In genomic region chr15:95603802-95604201, GRCh38 we compare ENCODE assay signal across 22 cellular contexts.
DNase-seq lines count a peak whose midpoint lies in the region; ATAC-seq, FAIRE-seq and TF ChIP-seq lines count a peak whose summit lies in the region.
"Had no signal": no experiment of that assay in that cellular context is flagged by ENCODE, and none has a peak within 500 bp of the region (broad histone marks: within the 10 kb centered on the region; RNA-seq: fewer than 3 reads in every experiment).

No MANE protein-coding gene starts in this region.

- H4K91ac ChIP-seq in mesenchymal stem cell (ENCODE audit: low read length) = no peak overlapping the region

- no peak overlapping the region for H2BK5ac ChIP-seq in mesenchymal stem cell (ENCODE audit: low read depth, low read length, poor library complexity, severe bottlenecking)

- H2BK120ac ChIP-seq in mesenchymal stem cell (ENCODE audit: low read depth, low read length) = no peak overlapping the region

- no peak overlapping the region for H2AK5ac ChIP-seq in mesenchymal stem cell (ENCODE audit: low read length, severe bottlenecking)

- H2BK15ac ChIP-seq in mesenchymal stem cell (ENCODE audit: low read depth, poor library complexity, severe bottlenecking) = no peak overlapping the region

- no peaks in the 10 kb centered on the region for H3K27me3 Mint-ChIP-seq in glutamatergic neuron (ENCODE audit: unreplicated experiment)
- H3K27me3 Mint-ChIP-seq: activated naive CD8-positive, alpha-beta T cell treated with anti-CD3 and anti-CD28 coated beads, Interleukin-2, amount 50 U/mL, for 24 hours had no signal

- FAIRE-seq in HepG2 (lab: Jason Lieb, UNC) (no peak), endothelial cell of umbilical vein (lab: Jason Lieb, UNC) (peak; percentile 73)
- FAIRE-seq: bronchial epithelial cell had no signal

- dilution Hi-C loops in endothelial cell of umbilical vein (cut with MboI; ENCODE audit: extremely low pct_ligation_motif_present, low sequenced_read_pairs) (no loop called here), mammary epithelial cell (cut with HindIII; ENCODE audit: low sequenced_read_pairs) (no loop called here)

- ATAC-seq in HepG2 (no peak), HG03460 (IDR thresholded peaks at IDR 0.05; ENCODE audit: unreplicated experiment) (no peak)
- ATAC-seq: activated naive CD8-positive, alpha-beta T cell treated with anti-CD3 and anti-CD28 coated beads, Interleukin-2, amount 50 U/mL, for 24 hours; effector memory CD8-positive, alpha-beta T cell; gastroesophageal sphincter; natural killer cell treated with Interleukin-12 subunit alpha and Interleukin-12 subunit beta and Interleukin-15 and Interleukin-18, amount 100 ng/mL, for 72 hours; stimulated activated naive CD8-positive, alpha-beta T cell treated with anti-CD3 and anti-CD28 coated beads, Interleukin-15, amount 100 ng/mL, for 72 hours had no signal

- H3K9me3 Mint-ChIP-seq in glutamatergic neuron (ENCODE audit: unreplicated experiment) = no peaks in the 10 kb centered on the region
- H3K9me3 Mint-ChIP-seq: activated naive CD8-positive, alpha-beta T cell treated with anti-CD3 and anti-CD28 coated beads, Interleukin-2, amount 50 U/mL, for 24 hours; activated T-helper 2 cell treated with anti-CD3 and anti-CD28 coated beads, Interferon-gamma antibody, Interleukin-2, Interleukin-4, amounts not matched to agents 10 μg/mL and 5 μg/mL and 100 μg/mL, durations not matched to agents 14 hours and 24 hours and 36 hours; effector memory CD8-positive, alpha-beta T cell; T-helper 1 cell treated with Interleukin-12 subunit alpha and Interleukin-12 subunit beta and Interleukin-4 antibody, amounts not matched to agents 30 μg/mL and 1 μg/mL, for 36 hours had no signal

- H3K36me3 ChIP-seq in liver (ENCODE audit: control insufficient read depth in 4 of 4, insufficient read depth in 3 of 4, low read depth in 1 of 4, low read length in 3 of 4) = no peaks in the 10 kb centered on the region
- H3K36me3 ChIP-seq in HepG2 (replicated peaks in 1 of 2; ENCODE audit: control insufficient read depth in 1 of 2, insufficient read depth in 2 of 2, low read length in 2 of 2) = no peaks in the 10 kb centered on the region
- H3K36me3 ChIP-seq in endothelial cell of umbilical vein (ENCODE audit: control insufficient read depth in 2 of 2, extremely low read depth in 1 of 2, insufficient read depth in 2 of 2, low read length in 2 of 2) = no peaks in the 10 kb centered on the region
- H3K36me3 ChIP-seq in mesenchymal stem cell (ENCODE audit: control insufficient read depth in 1 of 2, insufficient read depth in 2 of 2, low read depth in 1 of 2, low read length in 2 of 2) = no peaks in the 10 kb centered on the region
- no peaks in the 10 kb centered on the region for H3K36me3 ChIP-seq in SJCRH30
- no peaks in the 10 kb centered on the region for H3K36me3 ChIP-seq in mammary epithelial cell (ENCODE audit: insufficient read depth, low read length)
- H3K36me3 ChIP-seq: gastroesophageal sphincter had no signal

- no peak overlapping the region for H3K14ac ChIP-seq in mesenchymal stem cell (ENCODE audit: low read length in 2 of 2)

- peak overlapping the region; percentile 36 to 48 for H3K27ac ChIP-seq in liver (ENCODE audit: low read depth in 1 of 2, low read length in 2 of 2)
- no peak overlapping the region for H3K27ac ChIP-seq in HepG2 (ENCODE audit: extremely low read length, insufficient read depth, low read length)
- H3K27ac ChIP-seq in endothelial cell of umbilical vein (ENCODE audit: insufficient read depth, low read depth, low read length) = peak overlapping the region; percentile 78
- H3K27ac ChIP-seq in mesenchymal stem cell (ENCODE audit: low read length, poor library complexity, severe bottlenecking) = no peak overlapping the region
- H3K27ac ChIP-seq in SJCRH30 = no peak overlapping the region
- H3K27ac ChIP-seq in mammary epithelial cell (ENCODE audit: insufficient read depth, low read depth, low read length) = no peak overlapping the region

- H3K23ac ChIP-seq in mesenchymal stem cell (ENCODE audit: low read length in 2 of 2) = no peak overlapping the region

- peak overlapping the region; percentile 28 to 34 for H3K18ac ChIP-seq in mesenchymal stem cell (ENCODE audit: low read depth in 1 of 2, low read length in 2 of 2)

- in situ Hi-C loops in HepG2 (cut with HindIII; ENCODE audit: extremely low pct_ligation_motif_present, low pct_unique_long_range_greater_than_20kb) = no loop called here
- in situ Hi-C loops in mammary epithelial cell (cut with MboI; ENCODE audit: low sequenced_read_pairs in 2 of 2) = no loop called here

- H3K9ac ChIP-seq in liver (ENCODE audit: low read depth in 1 of 2, low read length in 2 of 2) (no peak overlapping the region), HepG2 (ENCODE audit: insufficient read depth, low read depth, low read length) (no peak overlapping the region), endothelial cell of umbilical vein (replicated peaks; ENCODE audit: extremely low read depth, insufficient read depth, low read length) (peak overlapping the region; percentile 13), mesenchymal stem cell (ENCODE audit: low read length) (no peak overlapping the region), mammary epithelial cell (ENCODE audit: insufficient read depth, low read length) (no peak overlapping the region)

- TF ChIP-seq RAD21 in liver (IDR thresholded peaks at IDR 0.05) (peak in 1 of 2 donors; percentile 8), HepG2 (CRISPR knock-in tag; IDR thresholded peaks at IDR 0.05) (no peak)

- no peak overlapping the region for H2AFZ ChIP-seq in HepG2 (ENCODE audit: low read length)
- H2AFZ ChIP-seq in endothelial cell of umbilical vein (ENCODE audit: low read depth, low read length) = peak overlapping the region; percentile 93
- H2AFZ ChIP-seq in mesenchymal stem cell (ENCODE audit: low read depth, low read length) = no peak overlapping the region
- H2AFZ ChIP-seq in mammary epithelial cell (ENCODE audit: low read depth, low read length) = no peak overlapping the region

- H3K36me3 Mint-ChIP-seq in glutamatergic neuron (ENCODE audit: unreplicated experiment) = no peaks in the 10 kb centered on the region
- H3K36me3 Mint-ChIP-seq: natural killer cell treated with Interleukin-12 subunit alpha and Interleukin-12 subunit beta and Interleukin-15 and Interleukin-18, amount 100 ng/mL, for 72 hours had no signal

- no peak overlapping the region for H3K27ac Mint-ChIP-seq in glutamatergic neuron (ENCODE audit: unreplicated experiment)
- H3K27ac Mint-ChIP-seq: activated naive CD8-positive, alpha-beta T cell treated with anti-CD3 and anti-CD28 coated beads, Interleukin-2, amount 50 U/mL, for 24 hours; activated T-helper 2 cell treated with anti-CD3 and anti-CD28 coated beads, Interferon-gamma antibody, Interleukin-2, Interleukin-4, amounts not matched to agents 10 μg/mL and 5 μg/mL and 100 μg/mL, durations not matched to agents 14 hours and 24 hours and 36 hours; effector memory CD8-positive, alpha-beta T cell; natural killer cell treated with Interleukin-12 subunit alpha and Interleukin-12 subunit beta and Interleukin-15 and Interleukin-18, amount 100 ng/mL, for 72 hours; stimulated activated naive CD8-positive, alpha-beta T cell treated with anti-CD3 and anti-CD28 coated beads, Interleukin-15, amount 100 ng/mL, for 72 hours; T-helper 1 cell treated with Interleukin-12 subunit alpha and Interleukin-12 subunit beta and Interleukin-4 antibody, amounts not matched to agents 30 μg/mL and 1 μg/mL, for 36 hours had no signal

- no peak overlapping the region for H3K4me3 Mint-ChIP-seq in glutamatergic neuron (ENCODE audit: unreplicated experiment)
- H3K4me3 Mint-ChIP-seq: activated naive CD8-positive, alpha-beta T cell treated with anti-CD3 and anti-CD28 coated beads, Interleukin-2, amount 50 U/mL, for 24 hours; effector memory CD8-positive, alpha-beta T cell; natural killer cell treated with Interleukin-12 subunit alpha and Interleukin-12 subunit beta and Interleukin-15 and Interleukin-18, amount 100 ng/mL, for 72 hours; stimulated activated naive CD8-positive, alpha-beta T cell treated with anti-CD3 and anti-CD28 coated beads, Interleukin-15, amount 100 ng/mL, for 72 hours; T-helper 1 cell treated with Interleukin-12 subunit alpha and Interleukin-12 subunit beta and Interleukin-4 antibody, amounts not matched to agents 30 μg/mL and 1 μg/mL, for 36 hours had no signal

- H3K4me2 ChIP-seq in HepG2 (ENCODE audit: low read depth, low read length) (no peak overlapping the region), endothelial cell of umbilical vein (ENCODE audit: insufficient read depth, low read length) (peak overlapping the region; percentile 67), mesenchymal stem cell (ENCODE audit: low read length, poor library complexity, severe bottlenecking) (no peak overlapping the region), mammary epithelial cell (ENCODE audit: insufficient read depth, low read depth, low read length) (no peak overlapping the region)

- TF ChIP-seq CTCF in liver (IDR thresholded peaks at IDR 0.05; ENCODE audit: low read depth, low read length, missing input control) (no peak), HepG2 (CRISPR knock-in tag; IDR thresholded peaks at IDR 0.05) (no peak), endothelial cell of umbilical vein (IDR thresholded peaks at IDR 0.05; ENCODE audit: extremely low read depth in 1 of 2, insufficient read depth in 1 of 2, low read depth in 1 of 2, low read length in 2 of 2) (no peak), mammary epithelial cell (conservative IDR thresholded peaks at IDR 0.05 in 1 of 2, IDR thresholded peaks at IDR 0.05 in 1 of 2; ENCODE audit: extremely low read depth in 1 of 2, insufficient read depth in 1 of 2, low read depth in 1 of 2, low read length in 2 of 2) (no peak), glutamatergic neuron (IDR thresholded peaks at IDR 0.05; ENCODE audit: partially characterized antibody, unreplicated experiment) (no peak)

- WGBS in liver = 73% methylated on average over 8 of the region's 8 CpGs
- 27% methylated on average over 8 of the region's 8 CpGs for WGBS in HepG2 (ENCODE audit: low lambda C conversion rate)
- WGBS in mesenchymal stem cell = 92% methylated on average over 7 of the region's 8 CpGs
- WGBS in mammary epithelial cell (ENCODE audit: low coverage, missing lambda C conversion rate) = 84% methylated on average over 8 of the region's 8 CpGs

- TF ChIP-seq POLR2A in HepG2 (IDR thresholded peaks at IDR 0.05; ENCODE audit: insufficient read depth in 1 of 2, low read depth in 2 of 2, low read length in 2 of 2) = no peak
- TF ChIP-seq POLR2A in endothelial cell of umbilical vein (IDR thresholded peaks at IDR 0.05; ENCODE audit: low read depth, low read length) = peak; percentile 35

- H4K20me1 ChIP-seq in HepG2 (ENCODE audit: insufficient read depth, low read length) (no peaks in the 10 kb centered on the region), endothelial cell of umbilical vein (replicated peaks; ENCODE audit: control insufficient read depth, extremely low read depth, insufficient read depth, low read length) (no peaks in the 10 kb centered on the region), mammary epithelial cell (ENCODE audit: insufficient read depth, low read length) (no peaks in the 10 kb centered on the region)

- no peaks in the 10 kb centered on the region for H3K79me1 ChIP-seq in mesenchymal stem cell (replicated peaks; ENCODE audit: low read length, poor library complexity, severe bottlenecking)

- H3K4me3 ChIP-seq in liver (ENCODE audit: low read depth in 1 of 3, low read length in 3 of 3) (no peak overlapping the region), HepG2 (replicated peaks in 1 of 3; ENCODE audit: insufficient read depth in 1 of 3, low read depth in 2 of 3, low read length in 3 of 3) (no peak overlapping the region), endothelial cell of umbilical vein (replicated peaks in 1 of 3; ENCODE audit: insufficient read depth in 1 of 3, low read depth in 1 of 3, low read length in 3 of 3) (no peak overlapping the region), mesenchymal stem cell (ENCODE audit: insufficient read depth in 1 of 2, low read depth in 1 of 2, low read length in 2 of 2) (no peak overlapping the region), SJCRH30 (no peak overlapping the region), mammary epithelial cell (replicated peaks in 1 of 3; ENCODE audit: insufficient read depth in 1 of 3, low read depth in 2 of 3, low read length in 3 of 3) (no peak overlapping the region)
- H3K4me3 ChIP-seq: gastroesophageal sphincter had no signal

- H3K79me2 ChIP-seq in HepG2 (ENCODE audit: insufficient read depth, low read length) = no peaks in the 10 kb centered on the region
- no peaks in the 10 kb centered on the region for H3K79me2 ChIP-seq in endothelial cell of umbilical vein (ENCODE audit: control insufficient read depth, insufficient read depth, low read length)
- H3K79me2 ChIP-seq in mammary epithelial cell (ENCODE audit: insufficient read depth, low read length) = no peaks in the 10 kb centered on the region

- no peaks in the 10 kb centered on the region for H3K4me1 Mint-ChIP-seq in glutamatergic neuron (ENCODE audit: low read depth, unreplicated experiment)
- H3K4me1 Mint-ChIP-seq: activated naive CD8-positive, alpha-beta T cell treated with anti-CD3 and anti-CD28 coated beads, Interleukin-2, amount 50 U/mL, for 24 hours; stimulated activated naive CD8-positive, alpha-beta T cell treated with anti-CD3 and anti-CD28 coated beads, Interleukin-15, amount 100 ng/mL, for 72 hours had no signal

- intact Hi-C loops in HepG2 (cut with micrococcal nuclease; ENCODE audit: unreplicated experiment) (no loop called here), endothelial cell of umbilical vein (cut with micrococcal nuclease) (loop anchor here (2.0 kb wide), 3 partner anchors 45 to 303 kb away; no protein-coding TSS in a partner anchor), mammary epithelial cell (cut with micrococcal nuclease) (no loop called here)

- H3K27me3 ChIP-seq in liver (ENCODE audit: control insufficient read depth in 4 of 4, insufficient read depth in 4 of 4, low read length in 3 of 4) (no peaks in the 10 kb centered on the region), HepG2 (ENCODE audit: control insufficient read depth in 1 of 2, insufficient read depth in 2 of 2, low read length in 2 of 2) (no peaks in the 10 kb centered on the region), endothelial cell of umbilical vein (ENCODE audit: control insufficient read depth in 2 of 2, insufficient read depth in 2 of 2, low read length in 2 of 2) (no peaks in the 10 kb centered on the region), mesenchymal stem cell (ENCODE audit: control insufficient read depth in 1 of 2, insufficient read depth in 1 of 2, low read length in 2 of 2) (no peaks in the 10 kb centered on the region), SJCRH30 (no peaks in the 10 kb centered on the region), mammary epithelial cell (ENCODE audit: insufficient read depth, low read length) (no peaks in the 10 kb centered on the region)
- H3K27me3 ChIP-seq: gastroesophageal sphincter had no signal

- H3K4me1 ChIP-seq in liver (ENCODE audit: control insufficient read depth in 4 of 4, insufficient read depth in 4 of 4, low read length in 3 of 4) = peaks cover 0 to 5% (median 0%) of the 10 kb centered on the region in 4 donors
- H3K4me1 ChIP-seq in HepG2 (ENCODE audit: insufficient read depth, low read length) = no peaks in the 10 kb centered on the region
- peaks cover 24% of the 10 kb centered on the region for H3K4me1 ChIP-seq in endothelial cell of umbilical vein (ENCODE audit: control insufficient read depth, extremely low read depth, insufficient read depth, low read length)
- no peaks in the 10 kb centered on the region for H3K4me1 ChIP-seq in mesenchymal stem cell (ENCODE audit: control insufficient read depth, insufficient read depth, low read depth, low read length)
- H3K4me1 ChIP-seq in SJCRH30 = no peaks in the 10 kb centered on the region
- no peaks in the 10 kb centered on the region for H3K4me1 ChIP-seq in mammary epithelial cell (ENCODE audit: insufficient read depth, low read length)

- BruUV-seq in HepG2 (replicated peaks; lab: Mats Ljungman, UMichigan) (no TSS peak), endothelial cell of umbilical vein (replicated peaks; lab: Mats Ljungman, UMichigan) (no TSS peak), mammary epithelial cell (replicated peaks; lab: Mats Ljungman, UMichigan) (no TSS peak)

- no peaks in the 10 kb centered on the region for H3K9me1 ChIP-seq in endothelial cell of umbilical vein (replicated peaks; ENCODE audit: control insufficient read depth, extremely low read depth, insufficient read depth, low read length)

- no peak overlapping the region for H3K4ac ChIP-seq in mesenchymal stem cell (ENCODE audit: low read depth in 1 of 2, low read length in 2 of 2)

- no peak overlapping the region for H4K8ac ChIP-seq in mesenchymal stem cell (ENCODE audit: low read length)

- DNase-seq in HepG2 (ENCODE audit: low spot score) = no peak
- DNase-seq in endothelial cell of umbilical vein (ENCODE audit: low read depth, low spot score) = peak; percentile 92
- DNase-seq in mesenchymal stem cell = no peak
- DNase-seq in SJCRH30 = no peak
- DNase-seq in mammary epithelial cell = no peak
- DNase-seq in glutamatergic neuron = no peak
- DNase-seq: activated CD4-positive, CD25-positive, alpha-beta regulatory T cell treated with anti-CD3 and anti-CD28 coated beads, Interleukin-2, amount 50 U/mL, for 72 hours; activated naive CD8-positive, alpha-beta T cell treated with anti-CD3 and anti-CD28 coated beads, Interleukin-2, amount 50 U/mL, for 24 hours; COR-L47; effector memory CD8-positive, alpha-beta T cell; Kasumi-1; NCI-H1105; NCI-H2107; stimulated activated CD4-positive, alpha-beta T cell treated with anti-CD3 and anti-CD28 coated beads, Interleukin-15, amount 100 ng/mL, for 24 hours; stimulated activated naive CD8-positive, alpha-beta T cell treated with anti-CD3 and anti-CD28 coated beads, Interleukin-15, amount 100 ng/mL, for 72 hours had no signal

- TF ChIP-seq EP300 in HepG2 (IDR thresholded peaks at IDR 0.05; ENCODE audit: low read depth in 2 of 2, low read length in 2 of 2) (no peak), HepG2 (CRISPR knock-in tag; IDR thresholded peaks at IDR 0.05; ENCODE audit: borderline replicate concordance) (no peak)

- peak overlapping the region in 1 of 2 experiments; percentile 71 for H2BK12ac ChIP-seq in mesenchymal stem cell (ENCODE audit: low read length in 2 of 2)

- POLR2A ChIA-PET in HepG2 (lab: Yijun Ruan, JAX) = no interaction called here
- POLR2A ChIA-PET in endothelial cell of umbilical vein (lab: Charles Lee) = no interaction called here

- H3K9me3 ChIP-seq in liver (ENCODE audit: control insufficient read depth in 4 of 4, low read length in 3 of 4) (no peaks in the 10 kb centered on the region), HepG2 (ENCODE audit: low read length) (peaks cover 49% of the 10 kb centered on the region), endothelial cell of umbilical vein (replicated peaks; ENCODE audit: control insufficient read depth, insufficient read depth, low read length) (no peaks in the 10 kb centered on the region), mesenchymal stem cell (ENCODE audit: control insufficient read depth, low read length) (peaks cover 16% of the 10 kb centered on the region), SJCRH30 (replicated peaks) (no peaks in the 10 kb centered on the region), mammary epithelial cell (replicated peaks; ENCODE audit: insufficient read depth, low read length) (no peaks in the 10 kb centered on the region)
- H3K9me3 ChIP-seq: gastroesophageal sphincter had no signal

- CTCF ChIA-PET in HepG2 (lab: Yijun Ruan, JAX; ENCODE audit: low intra/inter-chr PET ratio, low total read pairs) = no interaction called here
- CTCF ChIA-PET in endothelial cell of umbilical vein (lab: Charles Lee) = interaction anchor here (1.4 kb wide), 1 partner anchor 15 kb away, joined by 4 read pairs; no protein-coding TSS in a partner anchor
- CTCF ChIA-PET in mammary epithelial cell (lab: Charles Lee; ENCODE audit: low non-redundant PET) = no interaction called here

Comparison
In these comparisons a context has a peak if more than half of its experiments do, and no peak if none do; other contexts are left out.
1. H3K27ac ChIP-seq: peak in liver (2 of 2) and endothelial cell of umbilical vein (single experiment); none in HepG2 (single experiment), mesenchymal stem cell (single experiment), SJCRH30 (single experiment) and mammary epithelial cell (single experiment).